ENCODE assay signal across 27 cellular contexts in genomic region chr1:163142152-163142551, GRCh38.
"Had no signal": no experiment of that assay in that cellular context is flagged by ENCODE, and none has a peak within 500 bp of the region (broad histone marks: within the 10 kb centered on the region; RNA-seq: fewer than 3 reads in every experiment).

No MANE protein-coding gene starts in this region.

- H3K36me3 ChIP-seq: stomach, suprapubic skin, thyroid gland, tibial nerve, transverse colon, upper lobe of left lung, upper lobe of right lung, uterus, vagina had no signal

- H3K9me3 ChIP-seq: stomach, suprapubic skin, testis, thoracic aorta, thyroid gland, tibial artery, tibial nerve, transverse colon, upper lobe of left lung, upper lobe of right lung, uterus, vagina had no signal

- H3K4me1 ChIP-seq: stomach, suprapubic skin, testis, thyroid gland, tibial nerve, transverse colon, upper lobe of left lung, upper lobe of right lung, uterus, vagina had no signal

- FAIRE-seq: urothelium cell line had no signal

- ATAC-seq: stimulated activated effector memory CD8-positive, alpha-beta T cell treated with anti-CD3 and anti-CD28 coated beads, Interleukin-12 subunit alpha, Interleukin-12 subunit beta, amount 100 ng/mL, for 72 hours; stimulated activated memory B cell treated with anti-CD40 and anti-IgM and Interleukin-4, amounts not matched to agents 10 μg/mL and 1 μg/mL and 100 μg/mL, for 72 hours; stimulated activated naive B cell treated with anti-CD40 and anti-IgM and Interleukin-4, amounts not matched to agents 10 μg/mL and 1 μg/mL and 100 μg/mL, for 72 hours; stimulated activated naive CD8-positive, alpha-beta T cell treated with anti-CD3 and anti-CD28 coated beads, Interleukin-15, amount 100 ng/mL, for 72 hours; stimulated activated naive CD8-positive, alpha-beta T cell treated with anti-CD3 and anti-CD28 coated beads, Interleukin-15, Interleukin-2, amounts not matched to agents 100 U/mL and 50 U/mL, for 24 hours; upper lobe of right lung had no signal

- H3K4me3 ChIP-seq: stomach, suprapubic skin, testis, thoracic aorta, thyroid gland, tibial artery, tibial nerve, transverse colon, upper lobe of left lung, upper lobe of right lung, uterus, vagina had no signal

- H3K27me3 ChIP-seq: stomach, suprapubic skin, testis, thyroid gland, tibial artery, tibial nerve, transverse colon, upper lobe of left lung, upper lobe of right lung, uterus, vagina had no signal

- DNase-seq: stimulated activated CD4-positive, alpha-beta T cell treated with anti-CD3 and anti-CD28 coated beads, Interleukin-2, amount 100 ng/mL, for 48 hours; stimulated activated CD4-positive, alpha-beta T cell treated with anti-CD3 and anti-CD28 coated beads, Interleukin-4, amount 100 ng/mL, for 1 hour; stimulated activated CD4-positive, alpha-beta T cell treated with anti-CD3 and anti-CD28 coated beads, Interleukin-4, amount 100 ng/mL, for 24 hours; stimulated activated CD4-positive, alpha-beta T cell treated with anti-CD3 and anti-CD28 coated beads, Interleukin-4, amount 100 ng/mL, for 4 hours; stimulated activated CD8-positive, alpha-beta memory T cell treated with anti-CD3 and anti-CD28 coated beads, Interleukin-4, amount 100 ng/mL, for 48 hours; stimulated activated naive B cell treated with anti-CD40 and anti-IgM and Interleukin-4, amounts not matched to agents 10 μg/mL and 1 μg/mL and 100 μg/mL, for 72 hours; stimulated activated naive CD4-positive, alpha-beta T cell; stimulated activated naive CD4-positive, alpha-beta T cell treated with Interleukin-2 at 50 U/mL for 16 hours; stimulated activated naive CD8-positive, alpha-beta T cell treated with anti-CD3 and anti-CD28 coated beads, Interleukin-15, amount 100 ng/mL, for 72 hours; stimulated activated naive CD8-positive, alpha-beta T cell treated with anti-CD3 and anti-CD28 coated beads, Interleukin-15, Interleukin-2, amounts not matched to agents 100 U/mL and 50 U/mL, for 24 hours; stomach; substantia nigra; testis; thyroid gland; tibial artery; transverse colon; trophoblast cell; upper lobe of left lung; upper lobe of right lung; uterus had no signal

- H3K27ac ChIP-seq: stomach, suprapubic skin, testis, thyroid gland, tibial artery, tibial nerve, transverse colon, upper lobe of left lung, upper lobe of right lung, uterus, vagina had no signal
